Comparison of ENCODE assay signal across 9 cellular contexts in genomic region chr9:135501261-135502167, GRCh38. TPM values are rescaled to one million over a fixed set of nuclear protein-coding genes. Genes with fewer than 3 reads are reported as not detected.
DNase-seq lines count a peak whose midpoint lies in the region; ATAC-seq, FAIRE-seq and TF ChIP-seq lines count a peak whose summit lies in the region.
"Had no signal": no experiment of that assay in that cellular context is flagged by ENCODE, and none has a peak within 500 bp of the region (broad histone marks: within the 10 kb centered on the region; RNA-seq: fewer than 3 reads in every experiment).

No MANE protein-coding gene starts in this region.

- no peak for TF ChIP-seq POLR2A in body of pancreas (IDR thresholded peaks at IDR 0.05)
- no peak for TF ChIP-seq POLR2A in testis (IDR thresholded peaks at IDR 0.05)

- ATAC-seq in body of pancreas, result no peak
- no peak for ATAC-seq in GM18867 (IDR thresholded peaks at IDR 0.05; ENCODE audit: unreplicated experiment)

- H3K9ac ChIP-seq in HUES64 (ENCODE audit: low read depth, low read length) (peak overlapping the region; percentile 98), kidney (ENCODE audit: low read length in 2 of 2) (peak overlapping the region; percentile 54 to 78)

- H3K27ac ChIP-seq in HUES64 (ENCODE audit: low read depth, low read length), result no peak overlapping the region; the same call in 1 of the 2 replicates
- peak overlapping the region in 3 of 4 donors; percentile 67 to 89 (median 81) for H3K27ac ChIP-seq in body of pancreas
- no peak overlapping the region for H3K27ac ChIP-seq in kidney (ENCODE audit: low read depth in 2 of 2, low read length in 2 of 2)
- peak overlapping the region in 1 of 2 donors; percentile 28 for H3K27ac ChIP-seq in testis

- H3K4me3 ChIP-seq in HUES64 (ENCODE audit: low read length) (peak overlapping the region; percentile 97), body of pancreas (peak overlapping the region; percentile 94 to 96), kidney (ENCODE audit: low read length in 2 of 2) (peak overlapping the region; percentile 69 to 88), testis (peak overlapping the region; percentile 77 to 90)

- H3K27me3 ChIP-seq in HUES64 (ENCODE audit: insufficient read depth, low read length), result 0 out of 2 replicates have a peak, but pooled peaks cover 7% of the 10 kb centered on the region
- H3K27me3 ChIP-seq in body of pancreas, result no peaks in the 10 kb centered on the region
- H3K27me3 ChIP-seq in testis, result no peaks in the 10 kb centered on the region

- TF ChIP-seq CTCF in D721Med (IDR thresholded peaks at IDR 0.05; ENCODE audit: insufficient read depth, missing control alignments) (no peak), body of pancreas (IDR thresholded peaks at IDR 0.05) (no peak), kidney (IDR thresholded peaks at IDR 0.05; ENCODE audit: borderline replicate concordance, extremely low read depth, insufficient read depth) (no peak), testis (IDR thresholded peaks at IDR 0.05) (no peak)

- no peak for FAIRE-seq in D721Med (lab: Jason Lieb, UNC)
- no peak for FAIRE-seq in kidney (lab: Jason Lieb, UNC)

- WGBS in HUES64, result 45% methylated on average over 38 of the region's 38 CpGs
- 42 to 48% methylated on average over 16 to 38 of the region's 38 CpGs for WGBS in body of pancreas, 2 donors
- 39 to 45% methylated on average over 8 to 38 of the region's 38 CpGs for WGBS in testis, 2 donors

- H3K36me3 ChIP-seq in HUES64 (ENCODE audit: insufficient read depth, low read length), result peaks cover 40% of the 10 kb centered on the region
- peaks cover 7 to 10% of the 10 kb centered on the region in 2 donors for H3K36me3 ChIP-seq in body of pancreas (replicated peaks in 1 of 2; ENCODE audit: insufficient read depth in 1 of 2, low read depth in 2 of 2)
- H3K36me3 ChIP-seq in kidney (ENCODE audit: control insufficient read depth in 1 of 2, insufficient read depth in 2 of 2, low read length in 2 of 2), result peaks cover 12% of the 10 kb centered on the region in 2 donors
- no peaks in the 10 kb centered on the region for H3K36me3 ChIP-seq in testis (ENCODE audit: low read depth, missing control alignments)

- DNase-seq in D721Med (ENCODE audit: insufficient read length, low spot score) (peak; percentile 60), body of pancreas (peak in 1 of 4 donors; percentile 58), kidney (peak; percentile 69), testis (no peak), KG1 (lab: John Stamatoyannopoulos, UW) (no peak)
- DNase-seq in activated CD4-positive, alpha-beta T cell treated with anti-CD3 and anti-CD28 coated beads, Interleukin-2, amount 50 U/mL, for 48 hours, result no peak

- H3K4me1 ChIP-seq in HUES64 (ENCODE audit: insufficient read depth, low read length) (0 out of 2 replicates have a peak, but pooled peaks cover 8% of the 10 kb centered on the region), body of pancreas (peaks cover 32% of the 10 kb centered on the region), kidney (ENCODE audit: control insufficient read depth in 1 of 2, insufficient read depth in 1 of 2, low read depth in 1 of 2, low read length in 2 of 2) (peaks cover 8 to 15% of the 10 kb centered on the region in 2 donors), testis (peaks cover 12% of the 10 kb centered on the region)

- H3K9me3 ChIP-seq in HUES64 (ENCODE audit: insufficient read depth, low read depth, low read length), result no peaks in the 10 kb centered on the region
- no peaks in the 10 kb centered on the region for H3K9me3 ChIP-seq in body of pancreas
- no peaks in the 10 kb centered on the region for H3K9me3 ChIP-seq in kidney (ENCODE audit: control insufficient read depth in 1 of 2, low read length in 2 of 2)
- no peaks in the 10 kb centered on the region for H3K9me3 ChIP-seq in testis

- intact Hi-C loops in body of pancreas (cut with DNase I), result no loop called here
- intact Hi-C loops in kidney (cut with DNase I), result no loop called here
- intact Hi-C loops in testis (cut with DNase I; ENCODE audit: low total_unique reads), result no loop called here

RNA-seq across cellular contexts. Expression of gene MRPS2, which starts 1.0 kb away (rescaled TPM):
- polyA plus RNA-seq in HUES64 (2013, experiment 1 of 2), result 65.9 TPM
- polyA plus RNA-seq in HUES64 (2013, experiment 2 of 2), result 71.2 TPM
- total RNA-seq in body of pancreas (10 to 100 TPM; 15.8 to 35.0 TPM), kidney (29.1 TPM), testis (10 to 100 TPM; 35.9 to 40.4 TPM)
- polyA plus RNA-seq in kidney (ENCODE audit: insufficient read depth, low read depth, low replicate concordance) (92.7 TPM), testis (ENCODE audit: insufficient read depth, low read depth, low replicate concordance) (34.7 TPM)

RNA-seq across cellular contexts. Expression of gene LCN1, which starts 19.7 kb away (rescaled TPM):
- not detected for polyA plus RNA-seq in HUES64 (2013, experiment 1 of 2)
- polyA plus RNA-seq in HUES64 (2013, experiment 2 of 2), result not detected
- total RNA-seq in body of pancreas, result not detected
- total RNA-seq in kidney, result not detected
- not detected for polyA plus RNA-seq in kidney (ENCODE audit: insufficient read depth, low read depth, low replicate concordance)
- not detected for total RNA-seq in testis
- 2.7 TPM for polyA plus RNA-seq in testis (ENCODE audit: insufficient read depth, low read depth, low replicate concordance)

RNA-seq across cellular contexts. Expression of gene PPP1R26, which starts 21.9 kb away (rescaled TPM):
- 14.6 TPM for polyA plus RNA-seq in HUES64 (2013, experiment 1 of 2)
- 16.2 TPM for polyA plus RNA-seq in HUES64 (2013, experiment 2 of 2)
- total RNA-seq in body of pancreas (10 to 100 TPM; 17.8 to 17.9 TPM), kidney (22.0 TPM), testis (10 to 100 TPM; 33.1 to 38.8 TPM)
- polyA plus RNA-seq in kidney (ENCODE audit: insufficient read depth, low read depth, low replicate concordance) (10.2 TPM), testis (ENCODE audit: insufficient read depth, low read depth, low replicate concordance) (15.6 TPM)

RNA-seq across cellular contexts. Expression of gene OBP2A, which starts 44.4 kb away (rescaled TPM):
- polyA plus RNA-seq in HUES64 (2013, experiment 1 of 2), result not detected
- not detected for polyA plus RNA-seq in HUES64 (2013, experiment 2 of 2)
- total RNA-seq in body of pancreas (not detected), kidney (not detected), testis (10 to 100 TPM; 13.9 to 19.0 TPM)
- polyA plus RNA-seq in kidney (ENCODE audit: insufficient read depth, low read depth, low replicate concordance) (not detected), testis (ENCODE audit: insufficient read depth, low read depth, low replicate concordance) (11.8 TPM)
- total RNA-seq: NCI-H460 had no signal

Comparison
In these comparisons a context has a peak if more than half of its experiments do, and no peak if none do; other contexts are left out.
1. DNase-seq: peak in D721Med (single experiment) and kidney (single experiment); none in testis (single experiment), activated CD4-positive, alpha-beta T cell treated with anti-CD3 and anti-CD28 coated beads, Interleukin-2, amount 50 U/mL, for 48 hours (0 of 2) and KG1 (single experiment).
2. H3K27ac ChIP-seq: peak in body of pancreas (3 of 4); none in HUES64 (single experiment) and kidney (0 of 2).
3. Peak in every context shown above with its lines, with median percentiles within 50 percentile points of each other: H3K4me3 ChIP-seq.